In genomic region chr5:52731274-52731991, GRCh38 we compare ENCODE assay signal across 1 cellular context. TPM values are rescaled to one million over a fixed set of nuclear protein-coding genes. Genes with fewer than 3 reads are reported as not detected.
"Had no signal": no experiment of that assay in that cellular context is flagged by ENCODE, and none has a peak within 500 bp of the region (broad histone marks: within the 10 kb centered on the region; RNA-seq: fewer than 3 reads in every experiment).

No MANE protein-coding gene starts in this region.

RNA-seq across cellular contexts. Expression of gene ITGA1, which starts 56.3 kb away (rescaled TPM):
- polyA plus RNA-seq: IgD-negative memory B cell had no signal
